39 cellular contexts compared by ENCODE assay signal in the genomic region with DNA sequence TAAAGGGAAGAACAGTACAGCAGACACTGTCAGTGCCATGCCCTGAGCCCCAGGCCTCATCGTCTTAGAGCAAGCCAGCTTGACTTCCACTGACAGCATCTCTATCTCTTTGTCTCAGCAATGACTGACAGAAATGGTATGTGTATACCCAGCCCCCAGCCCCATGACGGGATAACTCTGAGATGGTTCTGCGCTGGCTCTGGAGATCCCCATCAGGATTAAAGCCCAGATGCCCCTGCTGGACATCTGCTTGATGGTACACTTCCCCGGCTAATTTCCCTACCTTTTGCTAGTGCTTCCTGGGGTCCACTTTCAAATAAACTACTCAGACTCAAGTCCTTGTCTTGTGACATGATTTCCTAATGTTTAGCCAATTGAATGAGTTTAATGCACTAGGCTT. TPM values are rescaled to one million over a fixed set of nuclear protein-coding genes. Genes with fewer than 3 reads are reported as not detected.
"Had no signal": no experiment of that assay in that cellular context is flagged by ENCODE, and none has a peak within 500 bp of the region (broad histone marks: within the 10 kb centered on the region; RNA-seq: fewer than 3 reads in every experiment).

No MANE protein-coding gene starts in this region.

- H3K9ac ChIP-seq: KMS-11 had no signal

- H3K9me3 Mint-ChIP-seq: activated CD4-positive, alpha-beta memory T cell treated with anti-CD3 and anti-CD28 coated beads for 36 hours; activated naive CD4-positive, alpha-beta T cell treated with anti-CD3 and anti-CD28 coated beads, Interleukin-2, amount 10 ng/mL, durations not matched to agents 7 days and 5 days; activated naive CD8-positive, alpha-beta T cell treated with anti-CD3 and anti-CD28 coated beads, Interleukin-2, amount 50 U/mL, for 24 hours; activated T-cell treated with anti-CD3 and anti-CD28 coated beads, Interleukin-2, amount 50 U/mL, for 4 hours; activated T-helper 1 cell treated with anti-CD3 and anti-CD28 coated beads, Interleukin-12 subunit alpha, Interleukin-12 subunit beta, Interleukin-2, Interleukin-4 antibody, amounts not matched to agents 30 ng/mL and 10 ng/mL and 1 ng/mL, durations not matched to agents 14 hours and 24 hours and 36 hours; brain; T-helper 1 cell treated with Interleukin-12 subunit alpha and Interleukin-12 subunit beta and Interleukin-4 antibody, amounts not matched to agents 30 μg/mL and 1 μg/mL, for 36 hours; T-helper 2 cell treated with Interferon-gamma antibody and Interleukin-4, amounts not matched to agents 5 μg/mL and 100 μg/mL, for 36 hours had no signal

- DNase-seq: activated CD4-positive, alpha-beta memory T cell treated with anti-CD3 and anti-CD28 coated beads for 36 hours; activated CD4-positive, alpha-beta T cell treated with anti-CD3 and anti-CD28 coated beads for 4 hours; activated CD4-positive, alpha-beta T cell treated with anti-CD3 and anti-CD28 coated beads, Interleukin-2, amount 50 U/mL, for 1 hour; activated CD4-positive, CD25-positive, alpha-beta regulatory T cell treated with anti-CD3 and anti-CD28 coated beads, Interleukin-2, amount 50 U/mL, for 72 hours; activated CD8-positive, alpha-beta memory T cell treated with anti-CD3 and anti-CD28 coated beads, Interleukin-2, amount 50 U/mL, for 4 hours; activated naive CD4-positive, alpha-beta T cell treated with anti-CD3 and anti-CD28 coated beads, Interleukin-2, amount 10 ng/mL, durations not matched to agents 7 days and 5 days; activated naive CD8-positive, alpha-beta T cell treated with anti-CD3 and anti-CD28 coated beads, Interleukin-2, amount 50 U/mL, for 24 hours; activated T-cell treated with anti-CD3 and anti-CD28 coated beads for 4 hours; activated T-cell treated with anti-CD3 and anti-CD28 coated beads, Interleukin-2, amount 50 U/mL, for 4 hours; anterior cingulate cortex; caudate nucleus; cerebellar nuclear complex; MM.1S; MV-4-11; NCI-H1092; NCI-H1436 treated with DMSO at 0.1 percent for 48 hours; NCI-H1694 treated with DMSO at 0.1 percent for 48 hours; NCI-H2029; NCI-H2107; NCI-H226; NCI-H446 treated with DMSO at 0.1 percent for 48 hours; NCI-H524; NCI-H69; NK-92 treated with Interleukin-12 subunit alpha and Interleukin-12 subunit beta, amount 100 ng/mL, for 24 hours; PC-9; SIG-M5 had no signal

- H3K27me3 Mint-ChIP-seq: activated CD4-positive, alpha-beta memory T cell treated with anti-CD3 and anti-CD28 coated beads for 36 hours; activated naive CD4-positive, alpha-beta T cell treated with anti-CD3 and anti-CD28 coated beads, Interleukin-2, amount 10 ng/mL, durations not matched to agents 7 days and 5 days; activated naive CD8-positive, alpha-beta T cell; activated naive CD8-positive, alpha-beta T cell treated with anti-CD3 and anti-CD28 coated beads, Interleukin-2, amount 50 U/mL, for 24 hours had no signal

- H3K27ac ChIP-seq: KMS-11, PC-9, RWPE1 had no signal

- H3K27ac Mint-ChIP-seq: activated CD4-positive, alpha-beta memory T cell treated with anti-CD3 and anti-CD28 coated beads for 36 hours; activated naive CD4-positive, alpha-beta T cell treated with anti-CD3 and anti-CD28 coated beads, Interleukin-2, amount 10 ng/mL, durations not matched to agents 7 days and 5 days; activated naive CD8-positive, alpha-beta T cell; activated naive CD8-positive, alpha-beta T cell treated with anti-CD3 and anti-CD28 coated beads, Interleukin-2, amount 50 U/mL, for 24 hours; activated T-helper 1 cell treated with anti-CD3 and anti-CD28 coated beads, Interleukin-12 subunit alpha, Interleukin-12 subunit beta, Interleukin-2, Interleukin-4 antibody, amounts not matched to agents 30 ng/mL and 10 ng/mL and 1 ng/mL, durations not matched to agents 14 hours and 24 hours and 36 hours; brain; T-helper 1 cell treated with Interleukin-12 subunit alpha and Interleukin-12 subunit beta and Interleukin-4 antibody, amounts not matched to agents 30 μg/mL and 1 μg/mL, for 36 hours; T-helper 2 cell treated with Interferon-gamma antibody and Interleukin-4, amounts not matched to agents 5 μg/mL and 100 μg/mL, for 36 hours; WTC11 had no signal

- ATAC-seq: activated naive CD8-positive, alpha-beta T cell treated with anti-CD3 and anti-CD28 coated beads, Interleukin-2, amount 50 U/mL, for 24 hours; activated T-cell treated with anti-CD3 and anti-CD28 coated beads, Interleukin-2, amount 50 U/mL, for 4 hours; Right ventricle myocardium inferior; WTC11 had no signal

- FAIRE-seq: bronchial epithelial cell, RCC 7860, TTC549 had no signal

- H3K4me2 ChIP-seq: KMS-11, PC-9 had no signal

- H3K4me1 Mint-ChIP-seq: activated naive CD4-positive, alpha-beta T cell treated with anti-CD3 and anti-CD28 coated beads, Interleukin-2, amount 10 ng/mL, durations not matched to agents 7 days and 5 days; activated naive CD8-positive, alpha-beta T cell treated with anti-CD3 and anti-CD28 coated beads, Interleukin-2, amount 50 U/mL, for 24 hours had no signal

- H3K36me3 Mint-ChIP-seq: activated CD4-positive, alpha-beta memory T cell treated with anti-CD3 and anti-CD28 coated beads for 36 hours; activated naive CD4-positive, alpha-beta T cell treated with anti-CD3 and anti-CD28 coated beads, Interleukin-2, amount 10 ng/mL, durations not matched to agents 7 days and 5 days; brain; WTC11 had no signal

- H3K4me3 Mint-ChIP-seq: activated CD4-positive, alpha-beta memory T cell treated with anti-CD3 and anti-CD28 coated beads for 36 hours; activated naive CD4-positive, alpha-beta T cell treated with anti-CD3 and anti-CD28 coated beads, Interleukin-2, amount 10 ng/mL, durations not matched to agents 7 days and 5 days; activated naive CD8-positive, alpha-beta T cell; activated naive CD8-positive, alpha-beta T cell treated with anti-CD3 and anti-CD28 coated beads, Interleukin-2, amount 50 U/mL, for 24 hours; activated T-cell treated with anti-CD3 and anti-CD28 coated beads, Interleukin-2, amount 50 U/mL, for 4 hours; activated T-helper 1 cell treated with anti-CD3 and anti-CD28 coated beads, Interleukin-12 subunit alpha, Interleukin-12 subunit beta, Interleukin-2, Interleukin-4 antibody, amounts not matched to agents 30 ng/mL and 10 ng/mL and 1 ng/mL, durations not matched to agents 14 hours and 24 hours and 36 hours; brain; T-helper 1 cell treated with Interleukin-12 subunit alpha and Interleukin-12 subunit beta and Interleukin-4 antibody, amounts not matched to agents 30 μg/mL and 1 μg/mL, for 36 hours; T-helper 2 cell treated with Interferon-gamma antibody and Interleukin-4, amounts not matched to agents 5 μg/mL and 100 μg/mL, for 36 hours; WTC11 had no signal

- H3K4me3 ChIP-seq: PC-9 had no signal

- H2AFZ ChIP-seq: PC-9 had no signal

RNA-seq across cellular contexts. Expression of a gene that starts 7.6 kb away (rescaled TPM):
- total RNA-seq: LHCN-M2 had no signal
